In the genomic region with DNA sequence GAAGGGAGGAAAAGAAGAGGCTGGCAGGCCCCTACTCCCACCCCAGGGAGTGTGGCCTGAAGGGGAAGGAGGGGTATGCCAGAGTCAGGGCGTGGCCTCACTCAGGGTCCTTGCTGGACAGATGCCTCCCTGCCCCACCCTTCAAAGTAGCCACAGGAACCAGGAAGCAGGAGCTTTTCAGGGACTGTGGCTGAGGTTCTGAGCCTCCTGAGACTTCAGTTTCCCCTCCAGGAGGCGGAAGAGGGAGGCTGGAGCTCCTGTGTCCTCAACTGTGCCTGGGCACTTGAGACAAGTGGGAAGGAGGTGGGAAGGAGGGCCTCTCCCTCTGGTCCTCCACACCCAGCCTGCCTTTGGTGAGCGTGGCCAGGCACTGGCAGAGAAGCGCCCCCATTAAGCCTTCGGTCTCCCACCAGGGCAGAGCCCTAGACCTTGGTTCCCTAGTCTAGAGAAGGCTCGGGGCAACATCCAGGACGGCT, we compare ENCODE assay signal across 12 cellular contexts. TPM values are rescaled to one million over a fixed set of nuclear protein-coding genes. Genes with fewer than 3 reads are reported as not detected.
DNase-seq lines count a peak whose midpoint lies in the region; ATAC-seq and TF ChIP-seq lines count a peak whose summit lies in the region.
"Had no signal": no experiment of that assay in that cellular context is flagged by ENCODE, and none has a peak within 500 bp of the region (broad histone marks: within the 10 kb centered on the region; RNA-seq: fewer than 3 reads in every experiment).

No MANE protein-coding gene starts in this region.

- H3K23ac ChIP-seq in IMR-90 (ENCODE audit: low read depth, low read length) = no peak overlapping the region

- no peaks in the 10 kb centered on the region for H3K36me3 Mint-ChIP-seq in activated CD8-positive, alpha-beta T cell treated with anti-CD3 and anti-CD28 coated beads for 36 hours (ENCODE audit: low read depth)

- in situ Hi-C loops in IMR-90 (cut with MboI; ENCODE audit: low sequenced_read_pairs) = no loop called here
- in situ Hi-C loops in mammary epithelial cell (cut with MboI; ENCODE audit: low sequenced_read_pairs in 2 of 2) = no loop called here

- POLR2A ChIA-PET in IMR-90 (lab: Charles Lee; ENCODE audit: unreplicated experiment) = no interaction called here
- POLR2A ChIA-PET in activated CD8-positive, alpha-beta T cell treated with anti-CD3 and anti-CD28 coated beads for 36 hours (lab: Charles Lee) = interaction anchor here (0.5 to 1.4 kb wide), 3 partner anchors 9 to 294 kb away, joined by 3 to 4 read pairs (median 4); a partner anchor contains a TSS

- no peaks in the 10 kb centered on the region; the same call in 1 of the 2 replicates for H3K9me1 ChIP-seq in IMR-90 (ENCODE audit: insufficient read depth, low read length)

- H3K4me1 ChIP-seq in IMR-90 (ENCODE audit: control insufficient read depth, insufficient read depth, low read length) (peaks cover 17% of the 10 kb centered on the region), mammary epithelial cell (ENCODE audit: insufficient read depth, low read length) (peaks cover 54% of the 10 kb centered on the region), left lung (peaks cover 15 to 21% of the 10 kb centered on the region in 2 donors), stomach smooth muscle (ENCODE audit: control insufficient read depth, insufficient read depth, low read length) (peaks cover 37% of the 10 kb centered on the region)

- dilution Hi-C loops in IMR-90 (cut with HindIII; ENCODE audit: low sequenced_read_pairs, unreplicated experiment) (no loop called here), mammary epithelial cell (cut with HindIII; ENCODE audit: low sequenced_read_pairs) (no loop called here)

- no TSS peak for BruUV-seq in IMR-90 (replicated peaks; lab: Mats Ljungman, UMichigan)
- BruUV-seq in mammary epithelial cell (replicated peaks; lab: Mats Ljungman, UMichigan) = no TSS peak

- WGBS in IMR-90 (ENCODE audit: extremely low coverage in 2 of 2, insufficient read length in 1 of 2), 2 experiments = 87% methylated on average over 2 of the region's 7 CpGs; no CpG with 5 or more reads in 1 of the 2 experiments
- 24% methylated on average over 4 of the region's 7 CpGs for WGBS in mammary epithelial cell (ENCODE audit: low coverage, missing lambda C conversion rate)

- peak overlapping the region; percentile 62; the same call in 1 of the 2 replicates for H4K91ac ChIP-seq in IMR-90 (ENCODE audit: insufficient read depth, low read depth, low read length)

- H3K27ac ChIP-seq in IMR-90 (ENCODE audit: insufficient read depth, low read length) (no peak overlapping the region), mammary epithelial cell (ENCODE audit: insufficient read depth, low read depth, low read length) (peak overlapping the region; percentile 54), left lung (no peak overlapping the region), stomach smooth muscle (ENCODE audit: low read length) (peak overlapping the region; percentile 82)

- TF ChIP-seq CTCF in IMR-90 (conservative IDR thresholded peaks at IDR 0.05; ENCODE audit: low read depth, low read length) (no peak), mammary epithelial cell (conservative IDR thresholded peaks at IDR 0.05 in 1 of 2, IDR thresholded peaks at IDR 0.05 in 1 of 2; ENCODE audit: extremely low read depth in 1 of 2, insufficient read depth in 1 of 2, low read depth in 1 of 2, low read length in 2 of 2) (peak in 1 of 2 donors; percentile 26), left lung (IDR thresholded peaks at IDR 0.05) (no peak)
- no peak for TF ChIP-seq CTCF in activated CD8-positive, alpha-beta T cell treated with anti-CD3 and anti-CD28 coated beads for 36 hours (IDR thresholded peaks at IDR 0.05)

- peak overlapping the region; percentile 74 for H3K4ac ChIP-seq in IMR-90 (ENCODE audit: low read depth, low read length)

- DNase-seq in IMR-90 (no peak), mammary epithelial cell (no peak), left lung (peak in 1 of 2 donors; percentile 22), MV-4-11 (lab: John Stamatoyannopoulos, UW) (no peak), ecto neural progenitor cell (ENCODE audit: low spot score) (no peak)
- DNase-seq in activated CD8-positive, alpha-beta T cell treated with anti-CD3 and anti-CD28 coated beads for 36 hours = no peak
- DNase-seq: activated T-cell treated with anti-CD3 and anti-CD28 coated beads, Interleukin-2, amount 50 U/mL, for 72 hours; GF-D8; left cardiac atrium; T1000 had no signal

- H3K36me3 ChIP-seq in IMR-90 (ENCODE audit: control insufficient read depth, insufficient read depth, low read length) (no peaks in the 10 kb centered on the region), mammary epithelial cell (ENCODE audit: insufficient read depth, low read length) (no peaks in the 10 kb centered on the region), left lung (no peaks in the 10 kb centered on the region), stomach smooth muscle (ENCODE audit: control insufficient read depth in 2 of 2, insufficient read depth in 2 of 2, low read length in 2 of 2) (peaks cover 0 to 12% of the 10 kb centered on the region in 2 donors)

- H2AK5ac ChIP-seq in IMR-90 (ENCODE audit: low read depth, low read length) = peak overlapping the region; percentile 79; the same call in 1 of the 2 replicates

- no peak overlapping the region for H3K4me3 ChIP-seq in IMR-90 (ENCODE audit: insufficient read depth, low read depth, low read length)
- H3K4me3 ChIP-seq in mammary epithelial cell (replicated peaks in 1 of 3; ENCODE audit: insufficient read depth in 1 of 3, low read depth in 2 of 3, low read length in 3 of 3) = peak overlapping the region in 2 of 3 experiments; percentile 25 to 26
- no peak overlapping the region for H3K4me3 ChIP-seq in left lung
- H3K4me3 ChIP-seq in stomach smooth muscle (ENCODE audit: low read length in 2 of 2) = peak overlapping the region in 1 of 2 donors; percentile 62

- H3K9me3 ChIP-seq in IMR-90 (ENCODE audit: control insufficient read depth, insufficient read depth, low read length) = no peaks in the 10 kb centered on the region
- H3K9me3 ChIP-seq in mammary epithelial cell (replicated peaks; ENCODE audit: insufficient read depth, low read length) = no peaks in the 10 kb centered on the region
- H3K9me3 ChIP-seq in left lung = no peaks in the 10 kb centered on the region
- no peaks in the 10 kb centered on the region for H3K9me3 ChIP-seq in stomach smooth muscle (ENCODE audit: control insufficient read depth in 2 of 2, low read length in 2 of 2)

- H4K8ac ChIP-seq in IMR-90 (ENCODE audit: low read depth in 2 of 2, low read length in 2 of 2) = peak overlapping the region; percentile 84 to 87; a peak in 2 of 4 replicates

- H3K4me3 Mint-ChIP-seq in activated CD8-positive, alpha-beta T cell treated with anti-CD3 and anti-CD28 coated beads for 36 hours = no peak overlapping the region
- H3K4me3 Mint-ChIP-seq: activated T-cell treated with anti-CD3 and anti-CD28 coated beads, Interleukin-2, amount 50 U/mL, for 72 hours; dendritic cell treated with granulocyte-macrophage colony-stimulating factor and Interleukin-4, amounts not matched to agents 40 ng/mL and 50 ng/mL, for 4 days had no signal

- H3K14ac ChIP-seq in IMR-90 (replicated peaks; ENCODE audit: low read depth, low read length) = no peak overlapping the region

- no peak for ATAC-seq in IMR-90 (ENCODE audit: low read depth)
- peak; percentile 73 for ATAC-seq in left lung
- no peak for ATAC-seq in activated CD8-positive, alpha-beta T cell treated with anti-CD3 and anti-CD28 coated beads for 36 hours
- ATAC-seq: activated T-cell treated with anti-CD3 and anti-CD28 coated beads, Interleukin-2, amount 50 U/mL, for 72 hours had no signal

- H3K4me2 ChIP-seq in IMR-90 (ENCODE audit: low read depth, low read length) = no peak overlapping the region
- peak overlapping the region; percentile 90 for H3K4me2 ChIP-seq in mammary epithelial cell (ENCODE audit: insufficient read depth, low read depth, low read length)

- no peak overlapping the region for H2BK5ac ChIP-seq in IMR-90 (ENCODE audit: low read depth, low read length, poor library complexity, severe bottlenecking)

- 0 out of 4 replicates have a peak, but pooled peaks cover 0 to 8% of the 10 kb centered on the region in 2 experiments for H3K79me1 ChIP-seq in IMR-90 (ENCODE audit: low read depth in 1 of 2, low read length in 2 of 2)

- H3K27me3 ChIP-seq in IMR-90 (ENCODE audit: control insufficient read depth, insufficient read depth, low read length) (no peaks in the 10 kb centered on the region), mammary epithelial cell (ENCODE audit: insufficient read depth, low read length) (no peaks in the 10 kb centered on the region), left lung (peaks cover 0 to 18% of the 10 kb centered on the region in 2 donors), stomach smooth muscle (ENCODE audit: control insufficient read depth in 1 of 2, insufficient read depth in 2 of 2, low read length in 2 of 2) (no peaks in the 10 kb centered on the region)

- H3K9ac ChIP-seq in IMR-90 (ENCODE audit: low read depth, low read length) (no peak overlapping the region), mammary epithelial cell (ENCODE audit: insufficient read depth, low read length) (peak overlapping the region; percentile 18), stomach smooth muscle (ENCODE audit: low read length in 2 of 2) (peak overlapping the region in 1 of 2 donors; percentile 71)

- TF ChIP-seq POLR2A in IMR-90 (IDR thresholded peaks at IDR 0.05; ENCODE audit: low read depth, low read length) = no peak

- no peak overlapping the region for H2BK20ac ChIP-seq in IMR-90 (ENCODE audit: low read depth, low read length)

- H2AK9ac ChIP-seq in IMR-90 (replicated peaks; ENCODE audit: low read depth, low read length, poor library complexity) = peak overlapping the region; percentile 77

- H3K9me3 Mint-ChIP-seq in activated CD8-positive, alpha-beta T cell treated with anti-CD3 and anti-CD28 coated beads for 36 hours = no peaks in the 10 kb centered on the region
- H3K9me3 Mint-ChIP-seq: activated T-cell treated with anti-CD3 and anti-CD28 coated beads, Interleukin-2, amount 50 U/mL, for 72 hours; dendritic cell treated with granulocyte-macrophage colony-stimulating factor and Interleukin-4, amounts not matched to agents 40 ng/mL and 50 ng/mL, for 4 days had no signal

- CTCF ChIA-PET in IMR-90 (lab: Yijun Ruan, JAX) = no interaction called here
- CTCF ChIA-PET in mammary epithelial cell (lab: Charles Lee; ENCODE audit: low non-redundant PET) = interaction anchor here (1.5 kb wide), 1 partner anchor 53 kb away, joined by 6 read pairs; no protein-coding TSS in a partner anchor
- CTCF ChIA-PET in activated CD8-positive, alpha-beta T cell treated with anti-CD3 and anti-CD28 coated beads for 36 hours (lab: Charles Lee) = interaction anchor here (0.8 to 3.2 kb wide), 4 partner anchors 11 to 278 kb away, joined by 3 to 14 read pairs (median 3); no protein-coding TSS in a partner anchor

- peaks cover 44% of the 10 kb centered on the region for H3K79me2 ChIP-seq in mammary epithelial cell (ENCODE audit: insufficient read depth, low read length)

- H4K5ac ChIP-seq in IMR-90 (ENCODE audit: low read depth, low read length) = peak overlapping the region; percentile 80

- H3K27ac Mint-ChIP-seq in activated CD8-positive, alpha-beta T cell treated with anti-CD3 and anti-CD28 coated beads for 36 hours = no peak overlapping the region

- H3K56ac ChIP-seq in IMR-90 (ENCODE audit: extremely low read depth, insufficient read depth, low read length) = no peak overlapping the region

- intact Hi-C loops in IMR-90 (cut with micrococcal nuclease) = no loop called here
- intact Hi-C loops in mammary epithelial cell (cut with micrococcal nuclease) = loop anchor here (1.0 kb wide), 1 partner anchor 53 kb away; no protein-coding TSS in a partner anchor
- intact Hi-C loops in left lung (cut with DNase I) = no loop called here
- intact Hi-C loops in activated CD8-positive, alpha-beta T cell treated with anti-CD3 and anti-CD28 coated beads for 36 hours (cut with micrococcal nuclease) = no loop called here

- peak overlapping the region; percentile 21; the same call in 1 of the 3 replicates for H2BK15ac ChIP-seq in IMR-90 (ENCODE audit: low read depth, low read length)

- H2AFZ ChIP-seq in IMR-90 (replicated peaks; ENCODE audit: low read length, poor library complexity) (peak overlapping the region; percentile 89), mammary epithelial cell (ENCODE audit: low read depth, low read length) (peak overlapping the region; percentile 77)

- H3K18ac ChIP-seq in IMR-90 (ENCODE audit: low read depth, low read length) = peak overlapping the region; percentile 36; the same call in 1 of the 2 replicates

- H3K4me1 Mint-ChIP-seq in activated CD8-positive, alpha-beta T cell treated with anti-CD3 and anti-CD28 coated beads for 36 hours (ENCODE audit: low read depth) = peaks cover 6% of the 10 kb centered on the region

- TF ChIP-seq RAD21 in IMR-90 (IDR thresholded peaks at IDR 0.05; ENCODE audit: low read length) = no peak

- no peaks in the 10 kb centered on the region for H3K27me3 Mint-ChIP-seq in activated CD8-positive, alpha-beta T cell treated with anti-CD3 and anti-CD28 coated beads for 36 hours

- H4K20me1 ChIP-seq in IMR-90 (ENCODE audit: insufficient read depth, low read length) (no peaks in the 10 kb centered on the region), mammary epithelial cell (ENCODE audit: insufficient read depth, low read length) (no peaks in the 10 kb centered on the region)

- H2BK120ac ChIP-seq in IMR-90 (ENCODE audit: low read depth, low read length) = peak overlapping the region; percentile 74

RNA-seq across cellular contexts. Expression of a gene that starts 5.3 kb away (rescaled TPM):
- total RNA-seq in IMR-90 (2012; rRNA removed) (1.1 and 1.3 TPM in 2 replicates), mammary epithelial cell (10 to 100 TPM; 34.7 to 36.0 TPM), left lung (1 to 10 TPM; 5.9 to 8.8 TPM)
- polyA plus RNA-seq in IMR-90 (2012; rRNA removed) (5.0 and 5.3 TPM in 2 replicates), mammary epithelial cell (17.4 TPM)
- 2.5 and 5.4 TPM in 2 replicates for polyA plus RNA-seq in IMR-90 (2012; cell fraction: cytosol; rRNA removed)
- 10.8 and 19.0 TPM in 2 replicates for polyA plus RNA-seq in IMR-90 (2012; cell fraction: nucleus; rRNA removed; ENCODE audit: low replicate concordance)
- 49.9 TPM for polyA minus RNA-seq in mammary epithelial cell
- total RNA-seq in activated CD8-positive, alpha-beta T cell treated with anti-CD3 and anti-CD28 coated beads for 36 hours = 1 to 10 TPM; 2.7 to 3.1 TPM

RNA-seq across cellular contexts. Expression of a gene that starts 28.3 kb away (rescaled TPM):
- total RNA-seq in IMR-90 (2012; rRNA removed) (34.6 and 36.4 TPM in 2 replicates), mammary epithelial cell (10 to 100 TPM in 1 of 2 donors, 1 to 10 TPM in 1; 4.3 to 24.0 TPM), left lung (1 to 10 TPM; 4.2 to 7.3 TPM)
- polyA plus RNA-seq in IMR-90 (2012; rRNA removed) (40.3 and 42.1 TPM in 2 replicates), mammary epithelial cell (25.7 TPM)
- 20.2 and 35.7 TPM in 2 replicates for polyA plus RNA-seq in IMR-90 (2012; cell fraction: cytosol; rRNA removed)
- 123 and 134 TPM in 2 replicates for polyA plus RNA-seq in IMR-90 (2012; cell fraction: nucleus; rRNA removed; ENCODE audit: low replicate concordance)
- polyA minus RNA-seq in mammary epithelial cell = 6.9 TPM
- total RNA-seq in activated CD8-positive, alpha-beta T cell treated with anti-CD3 and anti-CD28 coated beads for 36 hours = 10 to 100 TPM; 12.9 to 14.0 TPM

RNA-seq across cellular contexts. Expression of a gene that starts 40.9 kb away (rescaled TPM):
- 348 and 373 TPM in 2 replicates for total RNA-seq in IMR-90 (2012; rRNA removed)
- 214 and 231 TPM in 2 replicates for polyA plus RNA-seq in IMR-90 (2012; rRNA removed)
- polyA plus RNA-seq in IMR-90 (2012; cell fraction: cytosol; rRNA removed) = 117 and 193 TPM in 2 replicates
- 152 and 416 TPM in 2 replicates for polyA plus RNA-seq in IMR-90 (2012; cell fraction: nucleus; rRNA removed; ENCODE audit: low replicate concordance)
- 100 to 1,000 TPM; 349 to 468 TPM for total RNA-seq in mammary epithelial cell
- polyA plus RNA-seq in mammary epithelial cell = 282 TPM
- polyA minus RNA-seq in mammary epithelial cell = 291 TPM
- total RNA-seq in left lung = 100 to 1,000 TPM; 144 to 189 TPM
- total RNA-seq in activated CD8-positive, alpha-beta T cell treated with anti-CD3 and anti-CD28 coated beads for 36 hours = 100 to 1,000 TPM; 226 to 228 TPM

RNA-seq across cellular contexts. Expression of a gene that starts 52.2 kb away (rescaled TPM):
- total RNA-seq in IMR-90 (2012; rRNA removed) (not detected in 2 replicates), mammary epithelial cell (1 to 10 TPM in 1 of 2 donors, not detected in 1; 1.7 TPM), left lung (10 to 100 TPM in 1 of 2 donors, not detected in 1; 21.4 TPM)
- polyA plus RNA-seq in IMR-90 (2012; rRNA removed) (0.07 TPM in 1 of 2 replicates, not detected in the other), mammary epithelial cell (2.1 TPM)
- 0.02 TPM in 1 of 2 replicates, not detected in the other for polyA plus RNA-seq in IMR-90 (2012; cell fraction: cytosol; rRNA removed)
- 0.16 and 0.31 TPM in 2 replicates for polyA plus RNA-seq in IMR-90 (2012; cell fraction: nucleus; rRNA removed; ENCODE audit: low replicate concordance)
- not detected for polyA minus RNA-seq in mammary epithelial cell
- total RNA-seq in activated CD8-positive, alpha-beta T cell treated with anti-CD3 and anti-CD28 coated beads for 36 hours = not detected
- total RNA-seq: activated T-cell treated with anti-CD3 and anti-CD28 coated beads, Interleukin-2, amount 50 U/mL, for 72 hours had no signal

Comparison
In these comparisons a context has a peak if more than half of its experiments do, and no peak if none do; other contexts are left out.
1. H3K27ac ChIP-seq: peak in mammary epithelial cell (single experiment) and stomach smooth muscle (single experiment); none in IMR-90 (single experiment) and left lung (0 of 2).
2. H3K4me3 ChIP-seq: peak in mammary epithelial cell (2 of 3); none in IMR-90 (single experiment) and left lung (0 of 2).